8 cellular contexts compared by ENCODE assay signal in the genomic region with DNA sequence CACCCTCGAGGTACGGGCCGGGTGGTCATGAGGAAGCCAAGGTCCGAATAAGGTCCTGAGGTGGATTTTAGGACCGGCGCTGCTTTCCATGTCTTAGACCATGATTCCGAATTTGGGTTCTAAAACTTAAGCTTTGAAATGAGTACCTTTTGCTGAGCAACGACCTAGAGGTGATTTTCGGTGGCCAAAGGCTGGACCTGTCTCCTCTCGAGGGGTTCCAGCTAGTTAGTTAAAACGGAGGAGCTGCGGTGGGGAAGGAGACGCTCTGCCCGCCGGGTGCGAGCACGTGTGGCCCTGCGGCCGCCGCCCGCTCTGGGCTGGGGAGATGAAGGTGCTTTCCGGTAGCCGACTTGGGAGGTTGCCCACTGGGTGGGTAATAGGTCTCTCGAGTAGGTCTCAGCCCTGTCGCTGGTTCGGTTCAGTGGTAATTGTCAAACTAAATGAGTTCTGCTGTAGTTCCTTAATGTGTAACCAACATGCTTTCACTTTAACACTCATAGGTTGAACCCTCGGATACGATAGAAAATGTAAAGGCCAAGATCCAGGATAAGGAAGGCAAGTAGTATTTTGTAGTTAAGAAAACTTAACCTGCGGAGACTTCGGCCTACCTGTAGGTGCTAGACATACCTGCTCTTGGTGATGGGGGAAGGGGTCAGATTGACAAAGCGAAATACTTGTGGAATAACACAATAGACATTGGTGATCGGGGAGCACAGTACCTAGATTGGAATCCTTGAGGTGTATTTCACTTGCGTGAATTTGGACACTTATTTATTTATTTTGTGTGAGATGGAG. TPM values are rescaled to one million over a fixed set of nuclear protein-coding genes. Genes with fewer than 3 reads are reported as not detected.
DNase-seq lines count a peak whose midpoint lies in the region; ATAC-seq and TF ChIP-seq lines count a peak whose summit lies in the region.

No MANE protein-coding gene starts in this region.

- WGBS in HUES64, result 6% methylated on average over 33 of the region's 33 CpGs
- whole genome bisulfite sequencing in endodermal cell (ENCODE audit: insufficient coverage in 1 of 2, insufficient read length in 1 of 2), 2 experiments, result 4 to 5% methylated on average over 24 to 33 of the region's 33 CpGs

- H3K36me3 Mint-ChIP-seq in activated CD4-positive, alpha-beta memory T cell treated with anti-CD3 and anti-CD28 coated beads for 36 hours, result peaks cover 46% of the 10 kb centered on the region
- H3K36me3 Mint-ChIP-seq in endodermal cell (ENCODE audit: low read depth), result peaks cover 50% of the 10 kb centered on the region

- POLR2A ChIA-PET in activated CD4-positive, alpha-beta memory T cell treated with anti-CD3 and anti-CD28 coated beads for 36 hours (lab: Charles Lee), result interaction anchor here (1.0 to 1.5 kb wide), 6 partner anchors 10 to 384 kb away, joined by 3 to 22 read pairs (median 4); a partner anchor contains a TSS

- H3K36me3 ChIP-seq in HUES64 (ENCODE audit: insufficient read depth, low read length) (peaks cover 47% of the 10 kb centered on the region), endodermal cell (ENCODE audit: control insufficient read depth, insufficient read depth, low read length) (peaks cover 44% of the 10 kb centered on the region), muscle layer of colon (ENCODE audit: insufficient read depth, low read length) (peaks cover 35% of the 10 kb centered on the region)

- no peaks in the 10 kb centered on the region for H3K9me3 ChIP-seq in HUES64 (ENCODE audit: insufficient read depth, low read depth, low read length)
- H3K9me3 ChIP-seq in endodermal cell (ENCODE audit: control insufficient read depth, low read length), result no peaks in the 10 kb centered on the region
- no peaks in the 10 kb centered on the region for H3K9me3 ChIP-seq in muscle layer of colon (ENCODE audit: low read length)

- ATAC-seq in GM19397 (IDR thresholded peaks at IDR 0.05; ENCODE audit: unreplicated experiment), result peak; percentile 39

- peak overlapping the region; percentile 96 for H3K27ac ChIP-seq in HUES64 (ENCODE audit: low read depth, low read length)
- H3K27ac ChIP-seq in endodermal cell (ENCODE audit: low read depth, low read length), result peak overlapping the region; percentile 40
- peak overlapping the region; percentile 98 for H3K27ac ChIP-seq in muscle layer of colon (ENCODE audit: low read depth, low read length)
- peak overlapping the region; percentile 93 for H3K27ac ChIP-seq in substantia nigra (ENCODE audit: low read depth, low read length, poor library complexity, severe bottlenecking)

- TF ChIP-seq CTCF in AG10803 (conservative IDR thresholded peaks at IDR 0.05; ENCODE audit: low read length) (no peak), endodermal cell (conservative IDR thresholded peaks at IDR 0.05) (no peak)

- no peaks in the 10 kb centered on the region for H3K9me3 Mint-ChIP-seq in activated CD4-positive, alpha-beta memory T cell treated with anti-CD3 and anti-CD28 coated beads for 36 hours
- H3K9me3 Mint-ChIP-seq in endodermal cell, result no peaks in the 10 kb centered on the region

- H3K4me1 ChIP-seq in HUES64 (ENCODE audit: insufficient read depth, low read length), result peaks cover 9% of the 10 kb centered on the region; the same call in 1 of the 2 replicates
- H3K4me1 ChIP-seq in endodermal cell (ENCODE audit: control insufficient read depth, insufficient read depth, low read length), result peaks cover 2% of the 10 kb centered on the region
- peaks cover 9% of the 10 kb centered on the region for H3K4me1 ChIP-seq in muscle layer of colon (ENCODE audit: insufficient read depth, low read length)

- CTCF ChIA-PET in activated CD4-positive, alpha-beta memory T cell treated with anti-CD3 and anti-CD28 coated beads for 36 hours (lab: Charles Lee), result interaction anchor here (1.5 kb wide), 1 partner anchor 10 kb away, joined by 6 read pairs; no protein-coding TSS in a partner anchor

- DNase-seq in AG10803 (ENCODE audit: low read depth), result peak; percentile 18
- DNase-seq in activated CD4-positive, alpha-beta memory T cell treated with anti-CD3 and anti-CD28 coated beads for 36 hours, result peak; percentile 63
- peak; percentile 48 for DNase-seq in endodermal cell
- peak in 8 of 49 donors; percentile 8 to 63 (median 25) for DNase-seq in substantia nigra (lab: John Stamatoyannopoulos, UW)
- no peak for DNase-seq in inferior parietal cortex (ENCODE audit: extremely low spot score)

- peak overlapping the region; percentile 96 for H3K4me3 Mint-ChIP-seq in activated CD4-positive, alpha-beta memory T cell treated with anti-CD3 and anti-CD28 coated beads for 36 hours
- H3K4me3 Mint-ChIP-seq in endodermal cell, result peak overlapping the region; percentile 96

- no peaks in the 10 kb centered on the region for H3K27me3 Mint-ChIP-seq in activated CD4-positive, alpha-beta memory T cell treated with anti-CD3 and anti-CD28 coated beads for 36 hours
- H3K27me3 Mint-ChIP-seq in endodermal cell (ENCODE audit: insufficient read depth), result no peaks in the 10 kb centered on the region

- peak overlapping the region; percentile 97 for H3K4me3 ChIP-seq in AG10803 (ENCODE audit: low read length)
- peak overlapping the region; percentile 81 for H3K4me3 ChIP-seq in HUES64 (ENCODE audit: low read length)
- peak overlapping the region; percentile 99 for H3K4me3 ChIP-seq in endodermal cell (ENCODE audit: low read length)
- H3K4me3 ChIP-seq in muscle layer of colon (ENCODE audit: low read depth in 1 of 2, low read length in 2 of 2), result peak overlapping the region; percentile 97 to 99

- H3K4me1 Mint-ChIP-seq in activated CD4-positive, alpha-beta memory T cell treated with anti-CD3 and anti-CD28 coated beads for 36 hours (ENCODE audit: low read depth), result peaks cover 55% of the 10 kb centered on the region
- H3K4me1 Mint-ChIP-seq in endodermal cell, result peaks cover 22% of the 10 kb centered on the region

- H3K9ac ChIP-seq in HUES64 (ENCODE audit: low read depth, low read length) (peak overlapping the region; percentile 100), endodermal cell (ENCODE audit: extremely low read depth, low read length, poor library complexity, severe bottlenecking) (peak overlapping the region; percentile 98), muscle layer of colon (ENCODE audit: low read length) (peak overlapping the region; percentile 98)

- H3K27me3 ChIP-seq in HUES64 (ENCODE audit: insufficient read depth, low read length) (no peaks in the 10 kb centered on the region), endodermal cell (ENCODE audit: control insufficient read depth, insufficient read depth, low read length, poor library complexity, severe bottlenecking) (no peaks in the 10 kb centered on the region), muscle layer of colon (ENCODE audit: control insufficient read depth in 1 of 2, insufficient read depth in 2 of 2, low read length in 2 of 2) (no peaks in the 10 kb centered on the region)

- intact Hi-C loops in activated CD4-positive, alpha-beta memory T cell treated with anti-CD3 and anti-CD28 coated beads for 36 hours (cut with micrococcal nuclease), result loop anchor here (1.0 to 5.0 kb wide), 10 partner anchors 10 to 661 kb away; a partner anchor contains a TSS

- H3K27ac Mint-ChIP-seq in activated CD4-positive, alpha-beta memory T cell treated with anti-CD3 and anti-CD28 coated beads for 36 hours, result peak overlapping the region; percentile 94
- peak overlapping the region; percentile 98 for H3K27ac Mint-ChIP-seq in endodermal cell

RNA-seq across cellular contexts. Expression of a gene that starts 0.6 kb away (rescaled TPM):
- polyA plus RNA-seq in HUES64 (2013, experiment 1 of 2), result 2,176 TPM
- polyA plus RNA-seq in HUES64 (2013, experiment 2 of 2), result 2,200 TPM
- total RNA-seq in activated CD4-positive, alpha-beta memory T cell treated with anti-CD3 and anti-CD28 coated beads for 36 hours, result 1,000 to 10,000 TPM; 1,372 to 1,402 TPM
- total RNA-seq in endodermal cell, result 1,000 to 10,000 TPM; 1,231 to 1,254 TPM
- 1,975 TPM for polyA plus RNA-seq in endodermal cell (2013, experiment 1 of 2)
- 1,984 TPM for polyA plus RNA-seq in endodermal cell (2013, experiment 2 of 2)

RNA-seq across cellular contexts. Expression of a gene that starts 1.0 kb away (rescaled TPM):
- polyA plus RNA-seq in HUES64 (2013, experiment 1 of 2), result 3.4 TPM
- polyA plus RNA-seq in HUES64 (2013, experiment 2 of 2), result 5.3 TPM
- 1 to 10 TPM; 5.5 to 7.5 TPM for total RNA-seq in activated CD4-positive, alpha-beta memory T cell treated with anti-CD3 and anti-CD28 coated beads for 36 hours
- total RNA-seq in endodermal cell, result 10 to 100 TPM; 15.4 to 17.9 TPM
- 10.5 TPM for polyA plus RNA-seq in endodermal cell (2013, experiment 1 of 2)
- 9.7 TPM for polyA plus RNA-seq in endodermal cell (2013, experiment 2 of 2)

RNA-seq across cellular contexts. Expression of a gene that starts 36.0 kb away (rescaled TPM):
- 25.5 TPM for polyA plus RNA-seq in HUES64 (2013, experiment 1 of 2)
- polyA plus RNA-seq in HUES64 (2013, experiment 2 of 2), result 28.1 TPM
- 10 to 100 TPM; 42.7 to 43.2 TPM for total RNA-seq in activated CD4-positive, alpha-beta memory T cell treated with anti-CD3 and anti-CD28 coated beads for 36 hours
- 10 to 100 TPM; 30.7 to 35.3 TPM for total RNA-seq in endodermal cell
- 27.2 TPM for polyA plus RNA-seq in endodermal cell (2013, experiment 1 of 2)
- 24.5 TPM for polyA plus RNA-seq in endodermal cell (2013, experiment 2 of 2)

Comparison
In these comparisons a context has a peak if more than half of its experiments do, and no peak if none do; other contexts are left out.
1. H3K27ac ChIP-seq: peak in every context shown above with its lines; median percentile 98 in muscle layer of colon; 96 in HUES64; 93 in substantia nigra; 40 in endodermal cell.